In the genomic region with DNA sequence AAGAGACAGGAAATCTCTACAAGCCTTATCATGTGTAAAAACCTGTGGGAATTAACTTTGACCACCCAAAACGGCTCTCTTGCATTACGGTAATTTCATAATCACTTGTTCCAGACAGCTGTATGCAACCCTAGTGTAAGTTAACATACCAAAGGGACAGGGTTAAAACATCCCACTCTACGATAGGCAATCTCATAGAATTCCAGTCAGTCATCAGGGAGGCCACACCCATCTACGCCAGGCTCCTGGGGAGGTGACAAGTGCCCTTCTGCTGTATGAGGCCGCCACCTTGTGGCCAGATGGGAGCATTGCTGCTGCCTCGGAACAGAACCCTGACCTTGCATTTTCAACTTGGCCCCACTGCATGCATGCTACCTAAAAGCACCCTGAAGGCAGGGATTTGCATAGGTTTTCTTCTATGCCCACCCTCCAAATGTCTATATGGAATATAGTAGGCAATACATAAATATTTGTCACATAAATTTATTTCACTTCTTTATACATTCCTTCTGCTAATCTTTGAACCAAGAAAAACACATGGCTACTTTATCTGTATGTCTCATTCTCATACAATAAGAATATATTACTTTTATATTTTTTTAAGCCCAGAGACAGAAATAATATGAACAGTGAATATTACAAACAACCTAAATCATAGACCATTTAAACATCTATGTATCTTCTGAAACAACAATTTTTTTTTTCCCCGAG, we compare ENCODE assay signal across 8 cellular contexts. TPM values are rescaled to one million over a fixed set of nuclear protein-coding genes. Genes with fewer than 3 reads are reported as not detected.
DNase-seq lines count a peak whose midpoint lies in the region; ATAC-seq and TF ChIP-seq lines count a peak whose summit lies in the region.

No MANE protein-coding gene starts in this region.

- H3K27me3 Mint-ChIP-seq in natural killer cell (ENCODE audit: low read depth in 2 of 2), result peaks cover 6 to 9% of the 10 kb centered on the region in 2 donors
- peaks cover 0 to 7% of the 10 kb centered on the region in 2 donors for H3K27me3 Mint-ChIP-seq in stimulated activated naive B cell treated with anti-CD40 and anti-IgM and Interleukin-4, amounts not matched to agents 10 μg/mL and 1 μg/mL and 100 μg/mL, for 72 hours

- H3K4me3 ChIP-seq in BJ (ENCODE audit: low read depth, low read length) (no peak overlapping the region), PC-9 (no peak overlapping the region), esophagus squamous epithelium (no peak overlapping the region)

- H3K9me3 ChIP-seq in PC-9 (ENCODE audit: insufficient read depth, low read depth) (no peaks in the 10 kb centered on the region), esophagus squamous epithelium (no peaks in the 10 kb centered on the region)

- TF ChIP-seq POLR2A in esophagus squamous epithelium (IDR thresholded peaks at IDR 0.05), result no peak

- H4K20me1 ChIP-seq in PC-9 (ENCODE audit: insufficient read depth), result no peaks in the 10 kb centered on the region

- peak overlapping the region; percentile 33 for H3K27ac ChIP-seq in PC-9
- peak overlapping the region in 2 of 4 donors; percentile 15 to 65 for H3K27ac ChIP-seq in esophagus squamous epithelium

- no peaks in the 10 kb centered on the region for H3F3A ChIP-seq in PC-9 (ENCODE audit: insufficient read depth, low read depth)

- CTCF ChIA-PET in BJ (lab: Yijun Ruan, JAX), result interaction anchor here (0.8 to 3.0 kb wide), 8 partner anchors 9 to 322 kb away, joined by 3 to 12 read pairs (median 5); no protein-coding TSS in a partner anchor
- CTCF ChIA-PET in PC-9 (lab: Charles Lee), result no interaction called here

- H3K9me2 ChIP-seq in PC-9 (ENCODE audit: insufficient read depth), result no peaks in the 10 kb centered on the region

- TF ChIP-seq CTCF in BJ (IDR thresholded peaks at IDR 0.05; ENCODE audit: insufficient read depth, low read depth, low read length) (peak; percentile 98), PC-9 (conservative IDR thresholded peaks at IDR 0.05) (peak; percentile 93), esophagus squamous epithelium (IDR thresholded peaks at IDR 0.05) (peak; percentile 99 to 100 (median 100)), natural killer cell (IDR thresholded peaks at IDR 0.05) (peak; percentile 100)

- DNase-seq in BJ (ENCODE audit: low read depth), result no peak
- peak; percentile 95 for DNase-seq in LHCN-M2 (ENCODE audit: low read depth)
- peak; percentile 83 to 84 for DNase-seq in PC-9
- DNase-seq in activated T-cell treated with anti-CD3 and anti-CD28 coated beads for 48 hours (ENCODE audit: low read depth), result peak; percentile 80
- DNase-seq in esophagus squamous epithelium (lab: John Stamatoyannopoulos, UW), result peak; percentile 47
- peak; percentile 79 for DNase-seq in natural killer cell
- DNase-seq in stimulated activated naive B cell treated with anti-CD40 and anti-IgM and Interleukin-4, amounts not matched to agents 10 μg/mL and 1 μg/mL and 100 μg/mL, for 72 hours, result peak; percentile 77

- no TSS peak for BruUV-seq in PC-9 (replicated peaks; lab: Mats Ljungman, UMichigan)

- no peaks in the 10 kb centered on the region for H3K36me3 ChIP-seq in BJ (ENCODE audit: control insufficient read depth, insufficient read depth, low read length)
- no peaks in the 10 kb centered on the region for H3K36me3 ChIP-seq in PC-9 (ENCODE audit: low read depth)
- H3K36me3 ChIP-seq in esophagus squamous epithelium, result no peaks in the 10 kb centered on the region

- POLR2A ChIA-PET in BJ (lab: Charles Lee), result no interaction called here
- POLR2A ChIA-PET in PC-9 (lab: Charles Lee; ENCODE audit: unreplicated experiment), result no interaction called here

- H3K4me1 ChIP-seq in PC-9 (replicated peaks; ENCODE audit: insufficient read depth) (peaks cover 11% of the 10 kb centered on the region), esophagus squamous epithelium (peaks cover 0 to 21% (median 9%) of the 10 kb centered on the region in 3 donors)

- H3K9me3 Mint-ChIP-seq in natural killer cell, result no peaks in the 10 kb centered on the region
- no peaks in the 10 kb centered on the region for H3K9me3 Mint-ChIP-seq in stimulated activated naive B cell treated with anti-CD40 and anti-IgM and Interleukin-4, amounts not matched to agents 10 μg/mL and 1 μg/mL and 100 μg/mL, for 72 hours

- H3K4me1 Mint-ChIP-seq in natural killer cell, result peaks cover 7 to 9% of the 10 kb centered on the region in 2 donors
- peaks cover 9 to 17% of the 10 kb centered on the region in 2 donors for H3K4me1 Mint-ChIP-seq in stimulated activated naive B cell treated with anti-CD40 and anti-IgM and Interleukin-4, amounts not matched to agents 10 μg/mL and 1 μg/mL and 100 μg/mL, for 72 hours

- intact Hi-C loops in PC-9 (cut with micrococcal nuclease; ENCODE audit: unreplicated experiment), result loop anchor here (1.0 to 10.0 kb wide), 2 partner anchors 60 to 312 kb away; no protein-coding TSS in a partner anchor
- intact Hi-C loops in esophagus squamous epithelium (cut with DNase I), result no loop called here
- intact Hi-C loops in natural killer cell (cut with micrococcal nuclease), result loop anchor here (5.0 kb wide), 1 partner anchor 329 kb away; no protein-coding TSS in a partner anchor

- no peak overlapping the region for H2AFZ ChIP-seq in PC-9

- peak overlapping the region in 1 of 2 donors; percentile 58 for H3K27ac Mint-ChIP-seq in natural killer cell
- H3K27ac Mint-ChIP-seq in stimulated activated naive B cell treated with anti-CD40 and anti-IgM and Interleukin-4, amounts not matched to agents 10 μg/mL and 1 μg/mL and 100 μg/mL, for 72 hours, result no peak overlapping the region

- no peaks in the 10 kb centered on the region for H3K79me2 ChIP-seq in PC-9 (ENCODE audit: low read depth)

- H3K4me3 Mint-ChIP-seq in natural killer cell, result peak overlapping the region; percentile 21
- peak overlapping the region; percentile 53 to 60 for H3K4me3 Mint-ChIP-seq in stimulated activated naive B cell treated with anti-CD40 and anti-IgM and Interleukin-4, amounts not matched to agents 10 μg/mL and 1 μg/mL and 100 μg/mL, for 72 hours

- H3K27me3 ChIP-seq in BJ (ENCODE audit: control insufficient read depth, insufficient read depth, low read length) (no peaks in the 10 kb centered on the region), PC-9 (ENCODE audit: insufficient read depth, low read depth) (no peaks in the 10 kb centered on the region), esophagus squamous epithelium (no peaks in the 10 kb centered on the region)

- peak overlapping the region; percentile 16; the same call in 1 of the 2 replicates for H3K4me2 ChIP-seq in PC-9

- WGBS in esophagus squamous epithelium, 2 donors, result 16 to 21% methylated on average over 7 of the region's 7 CpGs

- no peaks in the 10 kb centered on the region for H3K36me3 Mint-ChIP-seq in natural killer cell
- no peaks in the 10 kb centered on the region for H3K36me3 Mint-ChIP-seq in stimulated activated naive B cell treated with anti-CD40 and anti-IgM and Interleukin-4, amounts not matched to agents 10 μg/mL and 1 μg/mL and 100 μg/mL, for 72 hours

- ATAC-seq in GM21367 (IDR thresholded peaks at IDR 0.05; ENCODE audit: unreplicated experiment) (peak; percentile 82), natural killer cell (peak; percentile 97 to 100 (median 99))
- peak; percentile 95 for ATAC-seq in stimulated activated naive B cell treated with anti-CD40 and anti-IgM and Interleukin-4, amounts not matched to agents 10 μg/mL and 1 μg/mL and 100 μg/mL, for 72 hours (replicated peaks)

RNA-seq across cellular contexts. Expression of a gene that starts 12.6 kb away (rescaled TPM):
- polyA plus RNA-seq in BJ (2011; rRNA removed), result 1.2 TPM in 2 replicates
- 0.82 and 1.0 TPM in 2 replicates for polyA minus RNA-seq in BJ (2011; rRNA and poly(A)+ RNA removed)
- 2.4 and 2.6 TPM in 2 replicates for total RNA-seq in LHCN-M2 (2014; rRNA removed)
- 2.8 TPM for polyA plus RNA-seq in LHCN-M2 (2012)
- total RNA-seq in PC-9 (2021), result 4.6 and 7.3 TPM in 2 replicates
- total RNA-seq in esophagus squamous epithelium, result 1 to 10 TPM in 1 of 4 donors, under 1 TPM in 2, not detected in 1; 0.35 to 1.1 (median 0.76) TPM
- total RNA-seq in natural killer cell, result under 1 TPM in 2 of 3 donors, not detected in 1; 0.33 to 0.39 TPM

RNA-seq across cellular contexts. Expression of a gene that starts 12.7 kb away (rescaled TPM):
- 11.6 and 12.3 TPM in 2 replicates for polyA plus RNA-seq in BJ (2011; rRNA removed)
- polyA minus RNA-seq in BJ (2011; rRNA and poly(A)+ RNA removed), result 10.9 and 12.3 TPM in 2 replicates
- 36.8 and 37.4 TPM in 2 replicates for total RNA-seq in LHCN-M2 (2014; rRNA removed)
- 11.6 TPM for polyA plus RNA-seq in LHCN-M2 (2012)
- 26.1 and 26.3 TPM in 2 replicates for total RNA-seq in PC-9 (2021)
- total RNA-seq in esophagus squamous epithelium, result 10 to 100 TPM; 13.3 to 23.4 (median 22.5) TPM
- 10 to 100 TPM; 18.1 to 28.4 (median 25.0) TPM for total RNA-seq in natural killer cell
